In genomic region chr7:101173752-101174244, GRCh38 we compare ENCODE assay signal across 8 cellular contexts. TPM values are rescaled to one million over a fixed set of nuclear protein-coding genes. Genes with fewer than 3 reads are reported as not detected.
DNase-seq lines count a peak whose midpoint lies in the region; ATAC-seq and TF ChIP-seq lines count a peak whose summit lies in the region.

No MANE protein-coding gene starts in this region.

- peaks cover 7% of the 10 kb centered on the region for H3K9me3 Mint-ChIP-seq in glutamatergic neuron (ENCODE audit: unreplicated experiment)

- POLR2A ChIA-PET in RWPE1 (lab: Yijun Ruan, JAX; ENCODE audit: low non-redundant PET) = interaction anchor here (0.5 to 1.0 kb wide), 4 partner anchors 9 to 35 kb away, joined by 3 to 5 read pairs (median 4); no protein-coding TSS in a partner anchor

- peaks cover 12% of the 10 kb centered on the region for H3K4me1 Mint-ChIP-seq in glutamatergic neuron (ENCODE audit: low read depth, unreplicated experiment)

- peaks cover 6% of the 10 kb centered on the region for H3K36me3 Mint-ChIP-seq in glutamatergic neuron (ENCODE audit: unreplicated experiment)

- H3K27me3 Mint-ChIP-seq in glutamatergic neuron (ENCODE audit: unreplicated experiment) = peaks cover 60% of the 10 kb centered on the region

- ATAC-seq in lung (ENCODE audit: insufficient read depth, low FRiP score) (no peak), HG02623 (IDR thresholded peaks at IDR 0.05; ENCODE audit: unreplicated experiment) (no peak)

- H3K27me3 ChIP-seq in H7 (ENCODE audit: control insufficient read depth, insufficient read depth, low read length) (peaks cover 97% of the 10 kb centered on the region), lung (ENCODE audit: control insufficient read depth, insufficient read depth) (peaks cover 26% of the 10 kb centered on the region)

- peaks cover 0 to 17% of the 10 kb centered on the region in 2 donors for H3K9me3 ChIP-seq in lung (ENCODE audit: control insufficient read depth in 2 of 2, insufficient read depth in 1 of 2, low read length in 1 of 2)

- H3K27ac Mint-ChIP-seq in glutamatergic neuron (ENCODE audit: unreplicated experiment) = no peak overlapping the region

- peak overlapping the region; percentile 32; the same call in 1 of the 2 replicates for H3K27ac ChIP-seq in RWPE1
- no peak overlapping the region for H3K27ac ChIP-seq in lung (ENCODE audit: low read depth in 1 of 2, low read length in 1 of 2)

- TF ChIP-seq CTCF in RWPE1 (conservative IDR thresholded peaks at IDR 0.05; ENCODE audit: low read depth) (no peak), lung (IDR thresholded peaks at IDR 0.05; ENCODE audit: control extremely low read depth, extremely low read depth) (no peak), glutamatergic neuron (IDR thresholded peaks at IDR 0.05; ENCODE audit: partially characterized antibody, unreplicated experiment) (no peak)

- H3K4me3 Mint-ChIP-seq in glutamatergic neuron (ENCODE audit: unreplicated experiment) = no peak overlapping the region

- H3K4me3 ChIP-seq in H7 (ENCODE audit: insufficient read depth, low read depth, low read length) = peak overlapping the region; percentile 41
- no peak overlapping the region for H3K4me3 ChIP-seq in lung

- peaks cover 4 to 17% of the 10 kb centered on the region in 2 donors for H3K4me1 ChIP-seq in lung (ENCODE audit: control insufficient read depth in 2 of 2, insufficient read depth in 2 of 2, low read length in 2 of 2)

- DNase-seq in AG08396 (ENCODE audit: low spot score) (peak; percentile 87), H7 (peak; percentile 96), RWPE1 (ENCODE audit: low spot score) (peak; percentile 71), lung (ENCODE audit: low spot score) (peak; percentile 34), SW 1271 (lab: John Stamatoyannopoulos, UW) (no peak), glutamatergic neuron (no peak)
- DNase-seq in activated naive CD4-positive, alpha-beta T cell treated with anti-CD3 and anti-CD28 coated beads, Interleukin-2, amount 50 U/mL, for 16 hours = peak; percentile 49

- 5 to 6% methylated on average over 16 of the region's 16 CpGs for WGBS in lung, 2 donors

- CTCF ChIA-PET in RWPE1 (lab: Yijun Ruan, JAX) = interaction anchor here (0.6 to 1.5 kb wide), 4 partner anchors 9 to 30 kb away, joined by 3 to 4 read pairs (median 4); no protein-coding TSS in a partner anchor

- H3K36me3 ChIP-seq in H7 (replicated peaks; ENCODE audit: control insufficient read depth, insufficient read depth, low read length) (no peaks in the 10 kb centered on the region), lung (ENCODE audit: control insufficient read depth in 2 of 2, insufficient read depth in 2 of 2, low read length in 2 of 2) (no peaks in the 10 kb centered on the region)

RNA-seq across cellular contexts. Expression of gene NAT16, which starts 6.3 kb away (rescaled TPM):
- total RNA-seq in H7 (2014; rRNA removed; shearing (Covaris generic)) = 0.30 and 0.59 TPM in 2 replicates
- not detected for total RNA-seq in lung
- under 1 TPM in 1 of 2 donors, not detected in 1; 0.01 TPM for polyA plus RNA-seq in lung
- 2.4 TPM for total RNA-seq in glutamatergic neuron (ENCODE audit: unreplicated experiment)

RNA-seq across cellular contexts. Expression of gene VGF, which starts 8.4 kb away (rescaled TPM):
- 12.0 and 22.5 TPM in 2 replicates for total RNA-seq in H7 (2014; rRNA removed; shearing (Covaris generic))
- total RNA-seq in lung (1 to 10 TPM in 1 of 2 donors, under 1 TPM in 1; 0.55 to 1.4 TPM), glutamatergic neuron (ENCODE audit: unreplicated experiment) (8.4 TPM)
- polyA plus RNA-seq in lung = under 1 TPM; 0.08 to 0.29 TPM

RNA-seq across cellular contexts. Expression of gene AP1S1, which starts 19.5 kb away (rescaled TPM):
- 114 and 137 TPM in 2 replicates for total RNA-seq in H7 (2014; rRNA removed; shearing (Covaris generic))
- total RNA-seq in lung (10 to 100 TPM; 42.7 to 74.7 TPM), glutamatergic neuron (ENCODE audit: unreplicated experiment) (50.4 TPM)
- 10 to 100 TPM; 54.9 to 66.9 TPM for polyA plus RNA-seq in lung

RNA-seq across cellular contexts. Expression of gene MOGAT3, which starts 27.0 kb away (rescaled TPM):
- 0.52 and 1.00 TPM in 2 replicates for total RNA-seq in H7 (2014; rRNA removed; shearing (Covaris generic))
- total RNA-seq in lung (not detected), glutamatergic neuron (ENCODE audit: unreplicated experiment) (not detected)
- polyA plus RNA-seq in lung = not detected

RNA-seq across cellular contexts. Expression of gene PLOD3, which starts 43.6 kb away (rescaled TPM):
- total RNA-seq in H7 (2014; rRNA removed; shearing (Covaris generic)) = 41.9 and 48.3 TPM in 2 replicates
- total RNA-seq in lung = 100 to 1,000 TPM in 1 of 2 donors, 10 to 100 TPM in 1; 38.9 to 104 TPM
- polyA plus RNA-seq in lung = 10 to 100 TPM; 51.2 to 65.2 TPM
- total RNA-seq in glutamatergic neuron (ENCODE audit: unreplicated experiment) = 47.1 TPM

Comparison
In these comparisons a context has a peak if more than half of its experiments do, and no peak if none do; other contexts are left out.
1. DNase-seq: peak in AG08396 (single experiment), H7 (single experiment), RWPE1 (single experiment), activated naive CD4-positive, alpha-beta T cell treated with anti-CD3 and anti-CD28 coated beads, Interleukin-2, amount 50 U/mL, for 16 hours (single experiment) and lung (single experiment); none in SW 1271 (0 of 2) and glutamatergic neuron (single experiment).